Comparison of ENCODE assay signal across 24 cellular contexts in genomic region chr6:5139828-5140771, GRCh38. TPM values are rescaled to one million over a fixed set of nuclear protein-coding genes. Genes with fewer than 3 reads are reported as not detected.
DNase-seq lines count a peak whose midpoint lies in the region; ATAC-seq and TF ChIP-seq lines count a peak whose summit lies in the region.
"Had no signal": no experiment of that assay in that cellular context is flagged by ENCODE, and none has a peak within 500 bp of the region (broad histone marks: within the 10 kb centered on the region; RNA-seq: fewer than 3 reads in every experiment).

No MANE protein-coding gene starts in this region.

- H3K27me3 ChIP-seq in GM06990 (replicated peaks; ENCODE audit: control insufficient read depth, insufficient read depth, low read length) = no peaks in the 10 kb centered on the region
- no peaks in the 10 kb centered on the region for H3K27me3 ChIP-seq in HAP-1 (ENCODE audit: low read depth)
- H3K27me3 ChIP-seq in brain microvascular endothelial cell (replicated peaks) = no peaks in the 10 kb centered on the region
- H3K27me3 ChIP-seq: Peyer's patch had no signal

- no peaks in the 10 kb centered on the region for H3K9me3 Mint-ChIP-seq in WTC11
- H3K9me3 Mint-ChIP-seq in naive B cell = no peaks in the 10 kb centered on the region
- H3K9me3 Mint-ChIP-seq: activated CD4-positive, alpha-beta memory T cell treated with anti-CD3 and anti-CD28 coated beads, Interleukin-2, amount 10 ng/mL, durations not matched to agents 7 days and 5 days; activated naive CD8-positive, alpha-beta T cell treated with anti-CD3 and anti-CD28 coated beads, Interleukin-2, amount 10 ng/mL, durations not matched to agents 7 days and 5 days; central memory CD8-positive, alpha-beta T cell had no signal

- H3K27ac Mint-ChIP-seq in WTC11 = no peak overlapping the region
- peak overlapping the region in 2 of 6 donors; percentile 29 to 39 for H3K27ac Mint-ChIP-seq in naive B cell
- H3K27ac Mint-ChIP-seq: activated CD4-positive, alpha-beta memory T cell treated with anti-CD3 and anti-CD28 coated beads, Interleukin-2, amount 10 ng/mL, durations not matched to agents 7 days and 5 days; activated naive CD8-positive, alpha-beta T cell treated with anti-CD3 and anti-CD28 coated beads, Interleukin-2, amount 10 ng/mL, durations not matched to agents 7 days and 5 days had no signal

- H3K4me1 Mint-ChIP-seq in WTC11 = peaks cover 32% of the 10 kb centered on the region
- H3K4me1 Mint-ChIP-seq in naive B cell = peaks cover 9 to 36% (median 17%) of the 10 kb centered on the region in 3 donors
- H3K4me1 Mint-ChIP-seq: central memory CD8-positive, alpha-beta T cell had no signal

- in situ Hi-C loops in HAP-1 (cut with MboI; ENCODE audit: low sequenced_read_pairs) (loop anchor here (5.0 kb wide), 1 partner anchor 262 kb away; no protein-coding TSS in a partner anchor), brain microvascular endothelial cell (cut with HindIII; ENCODE audit: low pct_ligation_motif_present, low sequenced_read_pairs) (no loop called here)

- H3K9me3 ChIP-seq in HAP-1 = no peaks in the 10 kb centered on the region
- H3K9me3 ChIP-seq: Peyer's patch had no signal

- ATAC-seq in HG02885 (IDR thresholded peaks at IDR 0.05; ENCODE audit: poor library complexity, unreplicated experiment) (peak; percentile 50), WTC11 (no peak), naive B cell (ENCODE audit: low read depth in 2 of 2) (peak; percentile 67 to 76)
- ATAC-seq: activated CD4-positive, CD25-positive, alpha-beta regulatory T cell treated with anti-CD3 and anti-CD28 coated beads, Interleukin-2, amount 50 U/mL, for 24 hours had no signal

- H3K4me3 Mint-ChIP-seq in WTC11 = no peak overlapping the region
- H3K4me3 Mint-ChIP-seq in naive B cell = peak overlapping the region in 6 of 8 donors; percentile 17 to 76 (median 30)
- H3K4me3 Mint-ChIP-seq: activated CD4-positive, alpha-beta memory T cell treated with anti-CD3 and anti-CD28 coated beads, Interleukin-2, amount 10 ng/mL, durations not matched to agents 7 days and 5 days; activated naive CD8-positive, alpha-beta T cell treated with anti-CD3 and anti-CD28 coated beads, Interleukin-2, amount 10 ng/mL, durations not matched to agents 7 days and 5 days; central memory CD8-positive, alpha-beta T cell had no signal

- H3K36me3 Mint-ChIP-seq in WTC11 (no peaks in the 10 kb centered on the region), naive B cell (no peaks in the 10 kb centered on the region)
- H3K36me3 Mint-ChIP-seq: activated naive CD8-positive, alpha-beta T cell treated with anti-CD3 and anti-CD28 coated beads, Interleukin-2, amount 10 ng/mL, durations not matched to agents 7 days and 5 days had no signal

- H3K4me1 ChIP-seq in HAP-1 = peaks cover 7% of the 10 kb centered on the region
- H3K4me1 ChIP-seq: Peyer's patch had no signal

- no peaks in the 10 kb centered on the region for H3K36me3 ChIP-seq in GM06990 (ENCODE audit: control insufficient read depth, insufficient read depth, low read length)
- no peaks in the 10 kb centered on the region for H3K36me3 ChIP-seq in HAP-1 (replicated peaks)
- H3K36me3 ChIP-seq in brain microvascular endothelial cell (replicated peaks) = no peaks in the 10 kb centered on the region
- H3K36me3 ChIP-seq: Peyer's patch had no signal

- no peak for DNase-seq in GM06990 (ENCODE audit: extremely low read depth, insufficient read length)
- DNase-seq in WTC11 (ENCODE audit: low spot score) = no peak
- DNase-seq in naive B cell = no peak
- no peak for DNase-seq in HAP-1 (ENCODE audit: low spot score in 2 of 2)
- no peak for DNase-seq in HT-29 (ENCODE audit: low spot score)
- no peak for DNase-seq in brain microvascular endothelial cell
- no peak for DNase-seq in T-helper 9 cell
- DNase-seq: activated CD4-positive, alpha-beta memory T cell treated with anti-CD3 and anti-CD28 coated beads, Interleukin-2, amount 10 ng/mL, durations not matched to agents 7 days and 5 days; activated effector memory CD4-positive, alpha-beta T cell treated with anti-CD3 and anti-CD28 coated beads, Interleukin-2, amount 50 U/mL, for 16 hours; activated naive CD8-positive, alpha-beta T cell treated with anti-CD3 and anti-CD28 coated beads, Interleukin-2, amount 10 ng/mL, durations not matched to agents 7 days and 5 days; activated T-cell treated with anti-CD3 and anti-CD28 coated beads for 4 hours; mesendoderm; NCI-H1417 treated with DMSO at 0.1 percent for 48 hours; NCI-H510A; occipital lobe; Peyer's patch; small intestine; stimulated activated CD4-positive, alpha-beta T cell treated with anti-CD3 and anti-CD28 coated beads, Interleukin-1b, Interleukin-23, amount 100 ng/mL, for 48 hours; substantia nigra had no signal

- POLR2A ChIA-PET in WTC11 (lab: Charles Lee) = no interaction called here

- H3K27ac ChIP-seq in brain microvascular endothelial cell = no peak overlapping the region
- H3K27ac ChIP-seq: C4-2B, Peyer's patch had no signal

- H3K27me3 Mint-ChIP-seq in WTC11 (ENCODE audit: low read depth) (peaks cover 2% of the 10 kb centered on the region; the same call in 1 of the 2 replicates), naive B cell (no peaks in the 10 kb centered on the region)
- H3K27me3 Mint-ChIP-seq: activated CD4-positive, alpha-beta memory T cell treated with anti-CD3 and anti-CD28 coated beads, Interleukin-2, amount 10 ng/mL, durations not matched to agents 7 days and 5 days; activated naive CD8-positive, alpha-beta T cell treated with anti-CD3 and anti-CD28 coated beads, Interleukin-2, amount 10 ng/mL, durations not matched to agents 7 days and 5 days; central memory CD8-positive, alpha-beta T cell had no signal

- no peak for TF ChIP-seq CTCF in GM06990 (IDR thresholded peaks at IDR 0.05; ENCODE audit: insufficient read depth, low read length, poor library complexity, severe bottlenecking)
- TF ChIP-seq CTCF in WTC11 (IDR thresholded peaks at IDR 0.05) = no peak
- no peak for TF ChIP-seq CTCF in brain microvascular endothelial cell (IDR thresholded peaks at IDR 0.05; ENCODE audit: low read depth, low read length, missing control alignments)

- CTCF ChIA-PET in WTC11 (lab: Charles Lee) = interaction anchor here (1.4 kb wide), 1 partner anchor 9 kb away, joined by 3 read pairs; no protein-coding TSS in a partner anchor

- H3K4me3 ChIP-seq in GM06990 (replicated peaks; ENCODE audit: low read depth, low read length) (peak overlapping the region; percentile 36; the same call in 1 of the 2 replicates), HAP-1 (no peak overlapping the region), brain microvascular endothelial cell (ENCODE audit: low read depth, low read length) (no peak overlapping the region)
- H3K4me3 ChIP-seq: Peyer's patch had no signal

TF ChIP-seq in WTC11, 78 proteins besides CTCF, POLR2A, EP300 and RAD21:
- TF ChIP-seq ZNF121 (CRISPR knock-in tag; IDR thresholded peaks at IDR 0.05) (peak; percentile 93), ZNF425 (CRISPR knock-in tag; conservative IDR thresholded peaks at IDR 0.05) (no peak), GTF2I (CRISPR knock-in tag; conservative IDR thresholded peaks at IDR 0.05) (0 out of 2 replicates have a peak, but pooled peaks have one; percentile 18), ZNF532 (CRISPR knock-in tag; IDR thresholded peaks at IDR 0.05; ENCODE audit: borderline replicate concordance) (no peak)

RNA-seq across cellular contexts. Expression of gene PPP1R3G, which starts 55.0 kb away (rescaled TPM):
- total RNA-seq in WTC11 (2021) = 0.15 to 0.48 TPM (median 0.48 TPM) in 3 replicates
- under 1 TPM in 2 of 6 donors, not detected in 4; 0.11 TPM for polyA plus RNA-seq in naive B cell (ENCODE audit: low read depth in 6 of 6)
- total RNA-seq in HT-29 (2014; rRNA removed; shearing (Covaris generic)) = 0.03 TPM in 1 of 2 replicates, not detected in the other
- total RNA-seq: H4 had no signal
